1 cellular context compared by ENCODE assay signal in the genomic region with DNA sequence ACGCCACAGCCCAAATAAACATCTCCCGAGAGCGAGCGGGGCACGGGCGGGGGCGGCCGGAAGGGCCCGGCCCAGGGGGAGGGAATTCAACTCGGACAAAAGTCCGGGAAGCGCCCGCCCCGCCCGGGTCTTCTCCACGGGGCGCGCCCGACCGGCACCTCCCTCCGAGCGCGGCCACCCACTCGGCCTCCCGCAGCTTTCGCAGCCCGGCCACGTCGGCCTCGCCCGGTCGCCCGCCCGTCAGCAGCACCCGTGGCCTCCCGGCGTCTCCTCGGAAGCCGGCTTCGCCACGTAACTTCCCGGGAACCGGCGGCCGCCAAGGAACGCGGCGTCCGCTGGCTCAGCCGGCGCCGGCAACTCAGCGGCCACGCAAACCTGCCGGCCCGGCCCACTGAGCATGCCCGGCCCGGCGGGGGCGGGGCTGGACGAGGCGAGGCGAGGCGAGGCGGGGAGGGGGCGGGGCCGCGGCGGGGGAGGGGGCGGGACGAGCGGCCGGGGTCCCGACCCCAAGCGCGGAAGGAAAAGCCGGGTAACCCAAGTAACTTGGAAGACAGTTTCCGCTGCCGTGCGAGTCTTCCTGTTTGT.
TF ChIP-seq lines count a peak whose summit lies in the region.

A gene (minus strand): TSS at position 369 of the 585 bp plus-strand sequence. CDS start 440 bp downstream, outside the sequence.

TF ChIP-seq in HepG2, 621 proteins besides CTCF, POLR2A, EP300 and RAD21 (continued from another document):
- TF ChIP-seq, protein P1, sequence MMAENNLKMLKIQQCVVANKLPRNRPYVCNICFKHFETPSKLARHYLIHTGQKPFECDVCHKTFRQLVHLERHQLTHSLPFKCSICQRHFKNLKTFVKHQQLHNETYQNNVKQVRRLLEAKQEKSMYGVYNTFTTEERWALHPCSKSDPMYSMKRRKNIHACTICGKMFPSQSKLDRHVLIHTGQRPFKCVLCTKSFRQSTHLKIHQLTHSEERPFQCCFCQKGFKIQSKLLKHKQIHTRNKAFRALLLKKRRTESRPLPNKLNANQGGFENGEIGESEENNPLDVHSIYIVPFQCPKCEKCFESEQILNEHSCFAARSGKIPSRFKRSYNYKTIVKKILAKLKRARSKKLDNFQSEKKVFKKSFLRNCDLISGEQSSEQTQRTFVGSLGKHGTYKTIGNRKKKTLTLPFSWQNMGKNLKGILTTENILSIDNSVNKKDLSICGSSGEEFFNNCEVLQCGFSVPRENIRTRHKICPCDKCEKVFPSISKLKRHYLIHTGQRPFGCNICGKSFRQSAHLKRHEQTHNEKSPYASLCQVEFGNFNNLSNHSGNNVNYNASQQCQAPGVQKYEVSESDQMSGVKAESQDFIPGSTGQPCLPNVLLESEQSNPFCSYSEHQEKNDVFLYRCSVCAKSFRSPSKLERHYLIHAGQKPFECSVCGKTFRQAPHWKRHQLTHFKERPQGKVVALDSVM (CRISPR knock-in tag; IDR thresholded peaks at IDR 0.05): no peak
- TF ChIP-seq HIVEP1 (CRISPR knock-in tag; IDR thresholded peaks at IDR 0.05): no peak; the same call in 1 of the 2 replicates
- TF ChIP-seq ZNF451 (CRISPR knock-in tag; IDR thresholded peaks at IDR 0.05): no peak
- TF ChIP-seq, protein P2, sequence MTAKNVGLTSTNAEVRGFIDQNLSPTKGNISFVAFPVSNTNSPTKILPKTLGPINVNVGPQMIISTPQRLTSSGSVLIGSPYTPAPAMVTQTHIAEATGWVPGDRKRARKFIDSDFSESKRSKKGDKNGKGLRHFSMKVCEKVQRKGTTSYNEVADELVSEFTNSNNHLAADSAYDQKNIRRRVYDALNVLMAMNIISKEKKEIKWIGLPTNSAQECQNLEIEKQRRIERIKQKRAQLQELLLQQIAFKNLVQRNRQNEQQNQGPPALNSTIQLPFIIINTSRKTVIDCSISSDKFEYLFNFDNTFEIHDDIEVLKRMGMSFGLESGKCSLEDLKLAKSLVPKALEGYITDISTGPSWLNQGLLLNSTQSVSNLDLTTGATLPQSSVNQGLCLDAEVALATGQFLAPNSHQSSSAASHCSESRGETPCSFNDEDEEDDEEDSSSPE (CRISPR knock-in tag; IDR thresholded peaks at IDR 0.05): 0 out of 2 replicates have a peak, but pooled peaks have one; percentile 49
- no peak for TF ChIP-seq ZFP1 (CRISPR knock-in tag; IDR thresholded peaks at IDR 0.05)
- TF ChIP-seq, protein P3, sequence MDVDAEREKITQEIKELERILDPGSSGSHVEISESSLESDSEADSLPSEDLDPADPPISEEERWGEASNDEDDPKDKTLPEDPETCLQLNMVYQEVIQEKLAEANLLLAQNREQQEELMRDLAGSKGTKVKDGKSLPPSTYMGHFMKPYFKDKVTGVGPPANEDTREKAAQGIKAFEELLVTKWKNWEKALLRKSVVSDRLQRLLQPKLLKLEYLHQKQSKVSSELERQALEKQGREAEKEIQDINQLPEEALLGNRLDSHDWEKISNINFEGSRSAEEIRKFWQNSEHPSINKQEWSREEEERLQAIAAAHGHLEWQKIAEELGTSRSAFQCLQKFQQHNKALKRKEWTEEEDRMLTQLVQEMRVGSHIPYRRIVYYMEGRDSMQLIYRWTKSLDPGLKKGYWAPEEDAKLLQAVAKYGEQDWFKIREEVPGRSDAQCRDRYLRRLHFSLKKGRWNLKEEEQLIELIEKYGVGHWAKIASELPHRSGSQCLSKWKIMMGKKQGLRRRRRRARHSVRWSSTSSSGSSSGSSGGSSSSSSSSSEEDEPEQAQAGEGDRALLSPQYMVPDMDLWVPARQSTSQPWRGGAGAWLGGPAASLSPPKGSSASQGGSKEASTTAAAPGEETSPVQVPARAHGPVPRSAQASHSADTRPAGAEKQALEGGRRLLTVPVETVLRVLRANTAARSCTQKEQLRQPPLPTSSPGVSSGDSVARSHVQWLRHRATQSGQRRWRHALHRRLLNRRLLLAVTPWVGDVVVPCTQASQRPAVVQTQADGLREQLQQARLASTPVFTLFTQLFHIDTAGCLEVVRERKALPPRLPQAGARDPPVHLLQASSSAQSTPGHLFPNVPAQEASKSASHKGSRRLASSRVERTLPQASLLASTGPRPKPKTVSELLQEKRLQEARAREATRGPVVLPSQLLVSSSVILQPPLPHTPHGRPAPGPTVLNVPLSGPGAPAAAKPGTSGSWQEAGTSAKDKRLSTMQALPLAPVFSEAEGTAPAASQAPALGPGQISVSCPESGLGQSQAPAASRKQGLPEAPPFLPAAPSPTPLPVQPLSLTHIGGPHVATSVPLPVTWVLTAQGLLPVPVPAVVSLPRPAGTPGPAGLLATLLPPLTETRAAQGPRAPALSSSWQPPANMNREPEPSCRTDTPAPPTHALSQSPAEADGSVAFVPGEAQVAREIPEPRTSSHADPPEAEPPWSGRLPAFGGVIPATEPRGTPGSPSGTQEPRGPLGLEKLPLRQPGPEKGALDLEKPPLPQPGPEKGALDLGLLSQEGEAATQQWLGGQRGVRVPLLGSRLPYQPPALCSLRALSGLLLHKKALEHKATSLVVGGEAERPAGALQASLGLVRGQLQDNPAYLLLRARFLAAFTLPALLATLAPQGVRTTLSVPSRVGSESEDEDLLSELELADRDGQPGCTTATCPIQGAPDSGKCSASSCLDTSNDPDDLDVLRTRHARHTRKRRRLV (CRISPR knock-in tag; IDR thresholded peaks at IDR 0.05): no peak
- TF ChIP-seq, protein P4, sequence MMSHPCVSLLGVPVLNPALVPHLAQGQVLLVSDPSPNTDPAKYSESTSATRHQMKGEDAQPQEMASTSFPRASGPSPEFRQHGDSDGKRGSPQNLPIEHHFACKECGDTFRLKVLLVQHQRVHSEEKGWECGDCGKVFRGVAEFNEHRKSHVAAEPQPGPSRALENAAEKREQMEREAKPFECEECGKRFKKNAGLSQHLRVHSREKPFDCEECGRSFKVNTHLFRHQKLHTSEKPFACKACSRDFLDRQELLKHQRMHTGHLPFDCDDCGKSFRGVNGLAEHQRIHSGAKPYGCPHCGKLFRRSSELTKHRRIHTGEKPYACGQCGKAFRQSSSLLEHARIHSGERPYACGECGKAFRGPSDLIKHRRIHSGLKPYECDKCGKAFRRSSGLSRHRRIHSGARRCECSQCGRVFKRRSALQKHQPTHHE (CRISPR knock-in tag; IDR thresholded peaks at IDR 0.05; ENCODE audit: borderline replicate concordance): no peak
- no peak for TF ChIP-seq ZNF557 (CRISPR knock-in tag; IDR thresholded peaks at IDR 0.05)
- no peak for TF ChIP-seq MIER2 (CRISPR knock-in tag; IDR thresholded peaks at IDR 0.05)
- no peak for TF ChIP-seq ZNF670 (CRISPR knock-in tag; IDR thresholded peaks at IDR 0.05; ENCODE audit: borderline replicate concordance)
